ENCODE assay signal across 14 cellular contexts in the genomic region with DNA sequence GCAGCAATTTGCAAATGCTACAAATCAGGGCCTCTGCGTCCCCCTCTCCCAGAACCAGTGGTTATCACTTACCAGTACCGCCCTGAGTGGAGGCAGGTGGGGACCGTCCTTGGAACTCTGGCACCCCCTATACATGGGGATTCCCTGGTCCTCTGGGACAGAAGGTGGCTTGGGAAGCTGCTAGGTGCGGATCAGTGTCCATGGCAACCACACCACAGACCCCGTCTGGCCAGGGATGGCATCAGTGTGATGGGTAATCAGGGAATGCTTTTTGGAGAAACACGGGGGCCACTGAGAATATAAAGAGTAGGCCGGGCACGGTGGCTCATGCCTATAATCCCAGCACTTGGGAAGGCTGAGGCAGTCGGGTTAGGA.
DNase-seq lines count a peak whose midpoint lies in the region; ATAC-seq and TF ChIP-seq lines count a peak whose summit lies in the region.
"Had no signal": no experiment of that assay in that cellular context is flagged by ENCODE, and none has a peak within 500 bp of the region (broad histone marks: within the 10 kb centered on the region; RNA-seq: fewer than 3 reads in every experiment).

No MANE protein-coding gene starts in this region.

- DNase-seq in NCI-H82 (lab: John Stamatoyannopoulos, UW) (peak; percentile 32), NCI-H82 treated with DMSO at 0.1 percent for 48 hours (lab: John Stamatoyannopoulos, UW; ENCODE audit: unreplicated experiment) (no peak), coronary artery (ENCODE audit: low spot score) (no peak), osteoblast (ENCODE audit: insufficient read length, low spot score, missing footprints) (no peak), NCI-H1436 treated with DMSO at 0.1 percent for 48 hours (lab: John Stamatoyannopoulos, UW) (no peak), left colon (no peak), adrenal gland (no peak)
- no peak for DNase-seq in CD4-positive, CD25-positive, alpha-beta regulatory T cell
- DNase-seq: COR-L47, NCI-H2081 had no signal

- peaks cover 0 to 11% (median under 1%) of the 10 kb centered on the region in 4 donors for H3K4me1 Mint-ChIP-seq in CD4-positive, CD25-positive, alpha-beta regulatory T cell

- H3K27me3 Mint-ChIP-seq in CD4-positive, CD25-positive, alpha-beta regulatory T cell: peaks cover 4% of the 10 kb centered on the region
- H3K27me3 Mint-ChIP-seq: IgD-negative memory B cell had no signal

- H3K36me3 ChIP-seq in CD4-positive, CD25-positive, alpha-beta regulatory T cell (ENCODE audit: control insufficient read depth, insufficient read depth, low read length): peaks cover 35% of the 10 kb centered on the region
- H3K36me3 ChIP-seq in osteoblast (ENCODE audit: insufficient read depth, low read length) (no peaks in the 10 kb centered on the region), adrenal gland (replicated peaks in 1 of 2) (peaks cover 0 to 20% of the 10 kb centered on the region in 2 donors)

- no peaks in the 10 kb centered on the region for H3K4me1 ChIP-seq in CD4-positive, CD25-positive, alpha-beta regulatory T cell (ENCODE audit: control insufficient read depth, insufficient read depth, low read length, poor library complexity, severe bottlenecking)
- H3K4me1 ChIP-seq in osteoblast (ENCODE audit: insufficient read depth, low read length) (peaks cover 12% of the 10 kb centered on the region), adrenal gland (replicated peaks in 1 of 2) (no peaks in the 10 kb centered on the region)

- TF ChIP-seq CTCF in coronary artery (IDR thresholded peaks at IDR 0.05) (no peak), osteoblast (IDR thresholded peaks at IDR 0.05; ENCODE audit: extremely low read depth, low read depth, low read length) (no peak), adrenal gland (IDR thresholded peaks at IDR 0.05) (no peak)

- H3K9me3 Mint-ChIP-seq in CD4-positive, CD25-positive, alpha-beta regulatory T cell: no peaks in the 10 kb centered on the region
- H3K9me3 Mint-ChIP-seq: IgD-negative memory B cell had no signal

- no peak overlapping the region for H3K4me3 ChIP-seq in CD4-positive, CD25-positive, alpha-beta regulatory T cell (ENCODE audit: low read depth, low read length)
- H3K4me3 ChIP-seq in coronary artery: no peak overlapping the region
- H3K4me3 ChIP-seq in osteoblast (ENCODE audit: insufficient read depth, low read length): no peak overlapping the region
- H3K4me3 ChIP-seq in adrenal gland: no peak overlapping the region

- peak overlapping the region; percentile 59 for H3K4me2 ChIP-seq in osteoblast (ENCODE audit: insufficient read depth, low read length)

- WGBS in adrenal gland, 4 donors: 93 to 95% (median 93%) methylated on average over 6 to 9 of the region's 9 CpGs

- H3K27ac ChIP-seq in CD4-positive, CD25-positive, alpha-beta regulatory T cell (ENCODE audit: insufficient read depth, low read length, poor library complexity, severe bottlenecking): no peak overlapping the region
- H3K27ac ChIP-seq in coronary artery: peak overlapping the region; percentile 41 to 50
- H3K27ac ChIP-seq in osteoblast (ENCODE audit: low read depth, low read length): no peak overlapping the region
- H3K27ac ChIP-seq in adrenal gland: no peak overlapping the region
- H3K27ac ChIP-seq: 22Rv1, C4-2B had no signal

- H2AFZ ChIP-seq in osteoblast (ENCODE audit: low read length): no peak overlapping the region

- H4K20me1 ChIP-seq in osteoblast (ENCODE audit: insufficient read depth, low read length): peaks cover 12% of the 10 kb centered on the region

- H3K27me3 ChIP-seq in CD4-positive, CD25-positive, alpha-beta regulatory T cell (ENCODE audit: control insufficient read depth, insufficient read depth, low read length): no peaks in the 10 kb centered on the region
- H3K27me3 ChIP-seq in osteoblast (ENCODE audit: insufficient read depth, low read length) (no peaks in the 10 kb centered on the region), adrenal gland (no peaks in the 10 kb centered on the region)

- H3K36me3 Mint-ChIP-seq in CD4-positive, CD25-positive, alpha-beta regulatory T cell: peaks cover 13% of the 10 kb centered on the region

- H3K4me3 Mint-ChIP-seq in CD4-positive, CD25-positive, alpha-beta regulatory T cell: no peak overlapping the region

- H3K27ac Mint-ChIP-seq in CD4-positive, CD25-positive, alpha-beta regulatory T cell: peak overlapping the region in 2 of 3 donors; percentile 29 to 43

- no peaks in the 10 kb centered on the region for H3K9me3 ChIP-seq in CD4-positive, CD25-positive, alpha-beta regulatory T cell (ENCODE audit: control insufficient read depth in 2 of 2, low read length in 2 of 2)
- H3K9me3 ChIP-seq in osteoblast (ENCODE audit: low read depth, low read length) (no peaks in the 10 kb centered on the region), adrenal gland (replicated peaks in 1 of 3) (no peaks in the 10 kb centered on the region)

- no peaks in the 10 kb centered on the region for H3K79me2 ChIP-seq in osteoblast (ENCODE audit: insufficient read depth, low read length)

- intact Hi-C loops in left colon (cut with DNase I, micrococcal nuclease) (loop anchor here (5.0 to 10.0 kb wide), 2 partner anchors 244 to 252 kb away; a partner anchor contains a TSS), adrenal gland (cut with DNase I) (no loop called here)

- no peak for ATAC-seq in CD4-positive, CD25-positive, alpha-beta regulatory T cell (ENCODE audit: low read depth in 2 of 2)
- ATAC-seq in left colon: no peak
- ATAC-seq: HCT116 had no signal

- TF ChIP-seq POLR2A in adrenal gland (IDR thresholded peaks at IDR 0.05): no peak

Comparison
In these comparisons a context has a peak if more than half of its experiments do, and no peak if none do; other contexts are left out.
1. H3K27ac ChIP-seq: peak in coronary artery (2 of 2); none in CD4-positive, CD25-positive, alpha-beta regulatory T cell (single experiment), osteoblast (single experiment) and adrenal gland (0 of 5).
2. intact Hi-C loops: an anchor here in left colon (5.0 to 10.0 kb wide); none called in adrenal gland.